In the genomic region with DNA sequence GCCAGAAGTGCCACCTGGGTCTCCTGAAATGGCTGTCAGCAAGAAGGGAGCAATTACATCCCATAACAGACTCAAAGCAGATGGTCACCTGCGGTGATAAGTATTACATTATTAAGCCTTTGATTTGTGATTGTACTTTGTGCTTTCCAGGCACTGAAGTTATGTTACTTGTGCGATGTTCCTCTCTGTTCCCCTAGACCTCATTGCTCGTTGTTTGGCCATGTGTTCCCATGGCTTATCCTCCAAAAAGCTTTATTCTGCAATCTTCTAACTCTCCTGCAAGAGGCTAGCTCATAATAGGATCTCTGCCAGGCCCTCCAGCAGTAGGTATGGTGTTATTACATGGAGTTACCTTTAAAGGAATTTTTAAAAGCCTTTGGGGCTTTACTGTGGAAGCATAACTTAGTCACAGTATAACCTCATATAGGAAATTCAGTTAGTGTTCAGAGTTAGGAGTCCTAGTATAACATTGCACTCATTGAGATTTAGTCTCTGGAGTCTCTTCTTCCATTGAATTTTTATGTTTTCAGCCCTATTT, we compare ENCODE assay signal across 16 cellular contexts.
DNase-seq lines count a peak whose midpoint lies in the region; ATAC-seq, FAIRE-seq and TF ChIP-seq lines count a peak whose summit lies in the region.
"Had no signal": no experiment of that assay in that cellular context is flagged by ENCODE, and none has a peak within 500 bp of the region (broad histone marks: within the 10 kb centered on the region; RNA-seq: fewer than 3 reads in every experiment).

No MANE protein-coding gene starts in this region.

- no peak overlapping the region for H3K4me3 Mint-ChIP-seq in neural crest cell
- H3K4me3 Mint-ChIP-seq: naive thymus-derived CD4-positive, alpha-beta T cell had no signal

- no peaks in the 10 kb centered on the region for H3K36me3 Mint-ChIP-seq in neural crest cell (ENCODE audit: low read depth)
- H3K36me3 Mint-ChIP-seq: naive thymus-derived CD4-positive, alpha-beta T cell had no signal

- no peaks in the 10 kb centered on the region for H3K27me3 Mint-ChIP-seq in neural crest cell (ENCODE audit: low read depth)
- H3K27me3 Mint-ChIP-seq: naive thymus-derived CD4-positive, alpha-beta T cell had no signal

- H3K9me3 ChIP-seq in adipocyte (ENCODE audit: control insufficient read depth, low read length) = no peaks in the 10 kb centered on the region
- H3K9me3 ChIP-seq: heart left ventricle, Peyer's patch, sigmoid colon had no signal

- no peaks in the 10 kb centered on the region for H3K27me3 ChIP-seq in adipocyte (replicated peaks; ENCODE audit: control insufficient read depth, insufficient read depth, low read length)
- H3K27me3 ChIP-seq: Peyer's patch, sigmoid colon had no signal

- DNase-seq in NCI-H146 (lab: John Stamatoyannopoulos, UW) = peak; percentile 84
- DNase-seq in adipocyte (ENCODE audit: low read depth) = no peak
- no peak for DNase-seq in neural crest cell (ENCODE audit: low read depth, low spot score)
- no peak for DNase-seq in stimulated activated naive CD4-positive, alpha-beta T cell (lab: John Stamatoyannopoulos, UW)
- no peak for DNase-seq in inferior parietal cortex (ENCODE audit: extremely low spot score)
- DNase-seq: activated CD8-positive, alpha-beta memory T cell treated with anti-CD3 and anti-CD28 coated beads for 24 hours; activated naive CD4-positive, alpha-beta T cell; heart left ventricle; left cardiac atrium; naive thymus-derived CD4-positive, alpha-beta T cell; Peyer's patch; sigmoid colon had no signal

- H3K4me1 ChIP-seq in adipocyte (ENCODE audit: control insufficient read depth, insufficient read depth, low read length) = peaks cover 16% of the 10 kb centered on the region

- ATAC-seq in GM21717 (IDR thresholded peaks at IDR 0.05; ENCODE audit: unreplicated experiment) = no peak
- ATAC-seq in HG03159 (IDR thresholded peaks at IDR 0.05; ENCODE audit: unreplicated experiment) = no peak
- ATAC-seq: heart left ventricle; left cardiac atrium; naive thymus-derived CD4-positive, alpha-beta T cell had no signal

- TF ChIP-seq CTCF in neural crest cell (conservative IDR thresholded peaks at IDR 0.05) = no peak

- H3K4me1 Mint-ChIP-seq in neural crest cell = peaks cover 42% of the 10 kb centered on the region

- peak overlapping the region; percentile 29 for H3K4me3 ChIP-seq in adipocyte (ENCODE audit: low read length)
- H3K4me3 ChIP-seq: heart left ventricle, Peyer's patch, sigmoid colon had no signal

- FAIRE-seq in G401.6 (lab: Jason Lieb, UNC) = peak; percentile 100
- FAIRE-seq: endothelial cell of umbilical vein had no signal

- peak overlapping the region; percentile 37 for H3K9ac ChIP-seq in adipocyte (ENCODE audit: low read length)

- H3K27ac Mint-ChIP-seq in neural crest cell (ENCODE audit: unreplicated experiment) = peak overlapping the region; percentile 8
- H3K27ac Mint-ChIP-seq: naive thymus-derived CD4-positive, alpha-beta T cell had no signal

- no peaks in the 10 kb centered on the region for H3K9me3 Mint-ChIP-seq in neural crest cell
- H3K9me3 Mint-ChIP-seq: naive thymus-derived CD4-positive, alpha-beta T cell had no signal

- no peaks in the 10 kb centered on the region for H3K36me3 ChIP-seq in adipocyte (ENCODE audit: control insufficient read depth, insufficient read depth, low read length, severe bottlenecking)
- H3K36me3 ChIP-seq: heart left ventricle, Peyer's patch, sigmoid colon had no signal
